Comparison of ENCODE assay signal across 30 cellular contexts in genomic region chr2:232713505-232713904, GRCh38.
"Had no signal": no experiment of that assay in that cellular context is flagged by ENCODE, and none has a peak within 500 bp of the region (broad histone marks: within the 10 kb centered on the region; RNA-seq: fewer than 3 reads in every experiment).

No MANE protein-coding gene starts in this region.

- H3K4me3 Mint-ChIP-seq: mesothelial cell of epicardium; natural killer cell treated with Interleukin-12 subunit alpha and Interleukin-12 subunit beta and Interleukin-15 and Interleukin-18, amount 100 ng/mL, for 72 hours; neural crest cell; stimulated activated naive B cell treated with anti-CD40 and anti-IgM and Interleukin-4, amounts not matched to agents 10 μg/mL and 1 μg/mL and 100 μg/mL, for 72 hours had no signal

- FAIRE-seq: endometrium, islet of Langerhans had no signal

- H3K4me1 ChIP-seq: esophagus squamous epithelium, left lung, prostate gland, thyroid gland had no signal

- DNase-seq: dermis blood vessel endothelial cell; effector memory CD4-positive, alpha-beta T cell; erythroblast; esophagus squamous epithelium; foreskin melanocyte; glutamatergic neuron; heart right ventricle; hippocampal formation; left cardiac atrium; left lung; mesenchymal stem cell; mucosa of descending colon; naive B cell; right cardiac atrium; spleen; stimulated activated CD4-positive, alpha-beta T cell treated with anti-CD3 and anti-CD28 coated beads, Interleukin-2, amount 100 ng/mL, for 48 hours; stimulated activated naive B cell treated with anti-CD40 and anti-IgM and Interleukin-4, amounts not matched to agents 10 μg/mL and 1 μg/mL and 100 μg/mL, for 72 hours; stomach; thyroid gland; trophoblast cell had no signal

- ATAC-seq: heart right ventricle; left cardiac atrium; left lung; mucosa of descending colon; natural killer cell treated with Interleukin-12 subunit alpha and Interleukin-12 subunit beta and Interleukin-15 and Interleukin-18, amount 100 ng/mL, for 72 hours; right cardiac atrium; stimulated activated naive B cell treated with anti-CD40 and anti-IgM and Interleukin-4, amounts not matched to agents 10 μg/mL and 1 μg/mL and 100 μg/mL, for 72 hours had no signal

- H3K27me3 Mint-ChIP-seq: naive B cell; natural killer cell treated with Interleukin-12 subunit alpha and Interleukin-12 subunit beta and Interleukin-15 and Interleukin-18, amount 100 ng/mL, for 72 hours; stimulated activated naive B cell treated with anti-CD40 and anti-IgM and Interleukin-4, amounts not matched to agents 10 μg/mL and 1 μg/mL and 100 μg/mL, for 72 hours had no signal

- H3K27ac ChIP-seq: coronary artery, esophagus squamous epithelium, heart right ventricle, left lung, neutrophil, prostate gland, skin epidermis, spleen, stomach, thyroid gland, vagina had no signal

- H3K9me3 Mint-ChIP-seq: natural killer cell treated with Interleukin-12 subunit alpha and Interleukin-12 subunit beta and Interleukin-15 and Interleukin-18, amount 100 ng/mL, for 72 hours; stimulated activated naive B cell treated with anti-CD40 and anti-IgM and Interleukin-4, amounts not matched to agents 10 μg/mL and 1 μg/mL and 100 μg/mL, for 72 hours had no signal

- H3K36me3 ChIP-seq: prostate gland, thyroid gland, vagina had no signal

- H3K27ac Mint-ChIP-seq: mesothelial cell of epicardium; naive B cell; natural killer cell treated with Interleukin-12 subunit alpha and Interleukin-12 subunit beta and Interleukin-15 and Interleukin-18, amount 100 ng/mL, for 72 hours; stimulated activated naive B cell treated with anti-CD40 and anti-IgM and Interleukin-4, amounts not matched to agents 10 μg/mL and 1 μg/mL and 100 μg/mL, for 72 hours had no signal

- H3K9me3 ChIP-seq: esophagus squamous epithelium, left lung, mucosa of descending colon, neutrophil, prostate gland, stomach, thyroid gland, vagina had no signal

- H3K27me3 ChIP-seq: esophagus squamous epithelium, heart right ventricle, left lung, neutrophil, spleen, stomach, thyroid gland, vagina had no signal

- H3K4me3 ChIP-seq: coronary artery, esophagus squamous epithelium, heart right ventricle, left lung, mucosa of descending colon, prostate gland, skin epidermis, spleen, stomach, thyroid gland, vagina had no signal
